ENCODE assay signal across 12 cellular contexts in the genomic region with DNA sequence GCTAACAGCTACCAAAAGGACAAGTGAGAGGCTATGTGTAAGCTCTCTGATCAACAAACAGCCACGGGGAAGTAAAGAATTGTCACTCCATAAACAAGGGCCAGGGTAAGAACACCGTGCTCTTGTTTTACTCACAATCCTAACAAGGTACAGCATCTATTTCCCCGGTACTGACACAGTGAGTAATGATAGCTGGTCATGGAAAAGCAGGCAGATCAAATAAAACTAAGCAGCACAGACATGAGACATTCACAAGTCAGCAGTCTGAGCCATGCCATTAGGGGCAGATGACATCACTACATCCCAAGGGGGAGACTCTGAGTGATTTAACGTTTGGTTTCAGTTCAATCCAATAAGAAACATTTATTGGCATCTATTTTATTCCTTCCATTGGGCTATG. TPM values are rescaled to one million over a fixed set of nuclear protein-coding genes. Genes with fewer than 3 reads are reported as not detected.
DNase-seq lines count a peak whose midpoint lies in the region; ATAC-seq, FAIRE-seq and TF ChIP-seq lines count a peak whose summit lies in the region.
"Had no signal": no experiment of that assay in that cellular context is flagged by ENCODE, and none has a peak within 500 bp of the region (broad histone marks: within the 10 kb centered on the region; RNA-seq: fewer than 3 reads in every experiment).

No MANE protein-coding gene starts in this region.

- H3K36me3 ChIP-seq in CD8-positive, alpha-beta T cell (ENCODE audit: insufficient read depth, low read length), result no peaks in the 10 kb centered on the region
- H3K36me3 ChIP-seq in astrocyte (ENCODE audit: insufficient read depth, low read length), result no peaks in the 10 kb centered on the region
- H3K36me3 ChIP-seq in mesendoderm (ENCODE audit: control insufficient read depth, insufficient read depth, low read length), result no peaks in the 10 kb centered on the region
- peaks cover 7 to 29% of the 10 kb centered on the region in 2 experiments for H3K36me3 ChIP-seq in HepG2 (replicated peaks in 1 of 2; ENCODE audit: control insufficient read depth in 1 of 2, insufficient read depth in 2 of 2, low read length in 2 of 2)
- H3K36me3 ChIP-seq in effector memory CD4-positive, alpha-beta T cell (ENCODE audit: control insufficient read depth, insufficient read depth, low read length), result peaks cover 7% of the 10 kb centered on the region

- peak overlapping the region; percentile 31 for H3K9ac ChIP-seq in astrocyte (ENCODE audit: low read length)
- no peak overlapping the region for H3K9ac ChIP-seq in mesendoderm (ENCODE audit: low read length)
- no peak overlapping the region for H3K9ac ChIP-seq in HepG2 (ENCODE audit: insufficient read depth, low read depth, low read length)

- H3K9me3 Mint-ChIP-seq in CD8-positive, alpha-beta T cell, result no peaks in the 10 kb centered on the region
- peaks cover 2% of the 10 kb centered on the region for H3K9me3 Mint-ChIP-seq in astrocyte (ENCODE audit: unreplicated experiment)

- POLR2A ChIA-PET in CD8-positive, alpha-beta T cell (lab: Charles Lee), result no interaction called here
- POLR2A ChIA-PET in HepG2 (lab: Yijun Ruan, JAX), result no interaction called here

- FAIRE-seq in astrocyte (lab: Jason Lieb, UNC) (peak; percentile 63), HepG2 (lab: Jason Lieb, UNC) (no peak)
- FAIRE-seq: GM12892, TTC549 had no signal

- H3K27me3 Mint-ChIP-seq in CD8-positive, alpha-beta T cell (ENCODE audit: low read depth), result no peaks in the 10 kb centered on the region
- no peaks in the 10 kb centered on the region for H3K27me3 Mint-ChIP-seq in astrocyte (ENCODE audit: low read depth, unreplicated experiment)

- no TSS peak for BruUV-seq in HepG2 (replicated peaks; lab: Mats Ljungman, UMichigan)

- peaks cover 22% of the 10 kb centered on the region for H3K4me1 Mint-ChIP-seq in CD8-positive, alpha-beta T cell (ENCODE audit: low read depth)
- peaks cover 9% of the 10 kb centered on the region for H3K4me1 Mint-ChIP-seq in astrocyte (ENCODE audit: low read depth, unreplicated experiment)

- in situ Hi-C loops in HepG2 (cut with HindIII; ENCODE audit: extremely low pct_ligation_motif_present, low pct_unique_long_range_greater_than_20kb), result no loop called here

- peaks cover 24% of the 10 kb centered on the region for H3K36me3 Mint-ChIP-seq in CD8-positive, alpha-beta T cell
- H3K36me3 Mint-ChIP-seq in astrocyte (ENCODE audit: low read depth, unreplicated experiment), result peaks cover 10% of the 10 kb centered on the region

- H3K27me3 ChIP-seq in CD8-positive, alpha-beta T cell (ENCODE audit: insufficient read depth, low read length), result no peaks in the 10 kb centered on the region
- H3K27me3 ChIP-seq in astrocyte (ENCODE audit: insufficient read depth, low read length), result no peaks in the 10 kb centered on the region
- H3K27me3 ChIP-seq in mesendoderm (ENCODE audit: insufficient read depth, low read length, poor library complexity), result no peaks in the 10 kb centered on the region
- no peaks in the 10 kb centered on the region; a peak in 1 of 5 replicates for H3K27me3 ChIP-seq in HepG2 (ENCODE audit: control insufficient read depth in 1 of 2, insufficient read depth in 2 of 2, low read length in 2 of 2)
- no peaks in the 10 kb centered on the region for H3K27me3 ChIP-seq in effector memory CD4-positive, alpha-beta T cell (replicated peaks; ENCODE audit: control insufficient read depth, insufficient read depth, low read length, poor library complexity, severe bottlenecking)

- TF ChIP-seq CTCF in CD8-positive, alpha-beta T cell (IDR thresholded peaks at IDR 0.05), result no peak
- no peak for TF ChIP-seq CTCF in astrocyte (IDR thresholded peaks at IDR 0.05; ENCODE audit: insufficient read depth, low read depth, low read length)
- no peak for TF ChIP-seq CTCF in HepG2 (CRISPR knock-in tag; IDR thresholded peaks at IDR 0.05)

- no CpG with 5 or more reads among the region's 4 CpGs for WGBS in mesendoderm (ENCODE audit: extremely low coverage, insufficient coverage, low lambda C conversion rate)
- 65% methylated on average over 4 of the region's 4 CpGs for WGBS in HepG2 (ENCODE audit: low lambda C conversion rate)

- H4K5ac ChIP-seq in mesendoderm (ENCODE audit: low read length), result no peak overlapping the region

- no peak overlapping the region for H2AFZ ChIP-seq in astrocyte (ENCODE audit: low read depth, low read length)
- no peak overlapping the region for H2AFZ ChIP-seq in HepG2 (ENCODE audit: low read length)

- H2BK15ac ChIP-seq in mesendoderm (replicated peaks; ENCODE audit: low read depth), result no peak overlapping the region

- peaks cover 9% of the 10 kb centered on the region for H4K20me1 ChIP-seq in astrocyte (ENCODE audit: insufficient read depth, low read length)
- H4K20me1 ChIP-seq in HepG2 (ENCODE audit: insufficient read depth, low read length), result no peaks in the 10 kb centered on the region

- TF ChIP-seq EP300 in HepG2 (IDR thresholded peaks at IDR 0.05; ENCODE audit: low read depth in 2 of 2, low read length in 2 of 2), result no peak
- TF ChIP-seq EP300 in HepG2 (CRISPR knock-in tag; IDR thresholded peaks at IDR 0.05; ENCODE audit: borderline replicate concordance), result no peak

- H3K27ac Mint-ChIP-seq in CD8-positive, alpha-beta T cell, result peak overlapping the region; percentile 24
- H3K27ac Mint-ChIP-seq in astrocyte (ENCODE audit: unreplicated experiment), result no peak overlapping the region

- H2AK5ac ChIP-seq in mesendoderm (ENCODE audit: low read length), result no peak overlapping the region

- no peak overlapping the region for H3K4me3 ChIP-seq in CD8-positive, alpha-beta T cell (ENCODE audit: low read depth, low read length)
- H3K4me3 ChIP-seq in astrocyte (ENCODE audit: insufficient read depth, low read depth, low read length), result no peak overlapping the region
- H3K4me3 ChIP-seq in mesendoderm (ENCODE audit: low read length), result no peak overlapping the region
- no peak overlapping the region for H3K4me3 ChIP-seq in HepG2 (replicated peaks in 1 of 3; ENCODE audit: insufficient read depth in 1 of 3, low read depth in 2 of 3, low read length in 3 of 3)
- no peak overlapping the region for H3K4me3 ChIP-seq in effector memory CD4-positive, alpha-beta T cell (ENCODE audit: insufficient read depth, low read depth, low read length, poor library complexity, severe bottlenecking)

- H3K56ac ChIP-seq in mesendoderm (ENCODE audit: low read length), result no peak overlapping the region

- no peak overlapping the region for H3K4ac ChIP-seq in mesendoderm (ENCODE audit: low read depth, low read length)

- no peaks in the 10 kb centered on the region for H3K9me3 ChIP-seq in CD8-positive, alpha-beta T cell (ENCODE audit: low read length)
- H3K9me3 ChIP-seq in astrocyte (ENCODE audit: insufficient read depth, low read depth, low read length) (no peaks in the 10 kb centered on the region), HepG2 (ENCODE audit: low read length) (no peaks in the 10 kb centered on the region)
- no peaks in the 10 kb centered on the region for H3K9me3 ChIP-seq in effector memory CD4-positive, alpha-beta T cell (ENCODE audit: control insufficient read depth, low read length)

- TF ChIP-seq POLR2A in HepG2 (IDR thresholded peaks at IDR 0.05; ENCODE audit: insufficient read depth in 1 of 2, low read depth in 2 of 2, low read length in 2 of 2), result no peak

- CTCF ChIA-PET in CD8-positive, alpha-beta T cell (lab: Charles Lee), result interaction anchor here (1.1 kb wide), 1 partner anchor 203 kb away, joined by 4 read pairs; no protein-coding TSS in a partner anchor
- CTCF ChIA-PET in HepG2 (lab: Yijun Ruan, JAX; ENCODE audit: low intra/inter-chr PET ratio, low total read pairs), result no interaction called here

- no peak for DNase-seq in CD8-positive, alpha-beta T cell
- DNase-seq in HS-5 (ENCODE audit: low read depth) (peak; percentile 56), astrocyte (ENCODE audit: low read depth) (peak; percentile 58), mesendoderm (no peak), NCI-H146 treated with DMSO at 0.1 percent for 48 hours (lab: John Stamatoyannopoulos, UW; ENCODE audit: unreplicated experiment) (no peak), DMS79 (lab: John Stamatoyannopoulos, UW) (no peak), HepG2 (ENCODE audit: low spot score) (no peak)
- DNase-seq in effector memory CD4-positive, alpha-beta T cell, result no peak
- DNase-seq: H7, NCI-H510A had no signal

- no peak overlapping the region for H3K18ac ChIP-seq in mesendoderm (ENCODE audit: low read length)

- TF ChIP-seq RAD21 in HepG2 (CRISPR knock-in tag; IDR thresholded peaks at IDR 0.05), result no peak

- H3K23ac ChIP-seq in mesendoderm (ENCODE audit: low read length), result no peak overlapping the region

- H3K79me1 ChIP-seq in mesendoderm (ENCODE audit: low read length), result no peaks in the 10 kb centered on the region

- H2BK120ac ChIP-seq in mesendoderm (ENCODE audit: low read depth, low read length), result no peak overlapping the region

- H3K4me2 ChIP-seq in astrocyte (ENCODE audit: low read length), result peak overlapping the region; percentile 9
- H3K4me2 ChIP-seq in mesendoderm (ENCODE audit: low read length), result no peak overlapping the region
- H3K4me2 ChIP-seq in HepG2 (ENCODE audit: low read depth, low read length), result no peak overlapping the region

- peak; percentile 81 for ATAC-seq in CD8-positive, alpha-beta T cell
- ATAC-seq in HepG2, result no peak

- H3K4me1 ChIP-seq in CD8-positive, alpha-beta T cell (ENCODE audit: insufficient read depth, low read length), result peaks cover 20% of the 10 kb centered on the region
- H3K4me1 ChIP-seq in astrocyte (ENCODE audit: insufficient read depth, low read length), result peaks cover 12% of the 10 kb centered on the region
- peaks cover 2% of the 10 kb centered on the region for H3K4me1 ChIP-seq in mesendoderm (ENCODE audit: control insufficient read depth, low read depth, low read length)
- H3K4me1 ChIP-seq in HepG2 (ENCODE audit: insufficient read depth, low read length), result no peaks in the 10 kb centered on the region
- no peaks in the 10 kb centered on the region for H3K4me1 ChIP-seq in effector memory CD4-positive, alpha-beta T cell (ENCODE audit: control insufficient read depth, insufficient read depth, low read length, poor library complexity, severe bottlenecking)

- H3K4me3 Mint-ChIP-seq in CD8-positive, alpha-beta T cell, result peak overlapping the region; percentile 1
- no peak overlapping the region for H3K4me3 Mint-ChIP-seq in astrocyte (ENCODE audit: unreplicated experiment)

- H3K27ac ChIP-seq in CD8-positive, alpha-beta T cell (ENCODE audit: low read depth, low read length), result no peak overlapping the region
- H3K27ac ChIP-seq in astrocyte (ENCODE audit: low read depth, low read length) (peak overlapping the region; percentile 17), mesendoderm (ENCODE audit: low read depth, low read length) (peak overlapping the region; percentile 1), HepG2 (ENCODE audit: extremely low read length, insufficient read depth, low read length) (no peak overlapping the region)
- no peak overlapping the region for H3K27ac ChIP-seq in effector memory CD4-positive, alpha-beta T cell (ENCODE audit: insufficient read depth, low read length, poor library complexity, severe bottlenecking)

- H4K8ac ChIP-seq in mesendoderm (ENCODE audit: low read depth, low read length), result no peak overlapping the region

- H3K79me2 ChIP-seq in astrocyte (ENCODE audit: insufficient read depth, low read length) (no peaks in the 10 kb centered on the region), mesendoderm (ENCODE audit: control insufficient read depth, insufficient read depth, low read length) (no peaks in the 10 kb centered on the region), HepG2 (ENCODE audit: insufficient read depth, low read length) (no peaks in the 10 kb centered on the region)

- intact Hi-C loops in CD8-positive, alpha-beta T cell (cut with DNase I, micrococcal nuclease), result no loop called here
- intact Hi-C loops in HepG2 (cut with micrococcal nuclease; ENCODE audit: unreplicated experiment), result no loop called here

- no peak overlapping the region for H2BK5ac ChIP-seq in mesendoderm (ENCODE audit: low read length)

RNA-seq across cellular contexts. Expression of a gene that starts 54.4 kb away (rescaled TPM):
- 100 to 1,000 TPM; 130 to 131 TPM for total RNA-seq in CD8-positive, alpha-beta T cell
- total RNA-seq in astrocyte (121 and 122 TPM in 2 replicates), HepG2 (2016; rRNA removed; fragmentation: Illumina TruSeq; extraction: Trizol) (178 and 220 TPM in 2 replicates)
- polyA plus RNA-seq in mesendoderm (2013, experiment 1 of 2), result 118 TPM
- polyA plus RNA-seq in mesendoderm (2013, experiment 2 of 2), result 115 TPM
- 710 and 791 TPM in 2 replicates for total RNA-seq in HepG2 (2016; cell fraction: cytosol; rRNA removed; fragmentation: Illumina TruSeq; extraction: Trizol; ENCODE audit: low read depth)
- total RNA-seq in HepG2 (2016; cell fraction: insoluble cytoplasmic fraction; rRNA removed; fragmentation: Illumina TruSeq; extraction: Trizol), result 169 and 227 TPM in 2 replicates
- total RNA-seq in HepG2 (2016; cell fraction: membrane; rRNA removed; fragmentation: Illumina TruSeq; extraction: Trizol), result 491 and 557 TPM in 2 replicates
- total RNA-seq in HepG2 (2016; cell fraction: nucleus; rRNA removed; fragmentation: Illumina TruSeq; extraction: Trizol), result 80.1 and 103 TPM in 2 replicates
- 155 and 179 TPM in 2 replicates for polyA plus RNA-seq in HepG2 (2011; rRNA removed)
- 176 and 208 TPM in 2 replicates for polyA plus RNA-seq in HepG2 (2011; cell fraction: cytosol; rRNA removed)
- polyA plus RNA-seq in HepG2 (2011; cell fraction: nucleus; rRNA removed), result 332 and 368 TPM in 2 replicates
- 109 and 121 TPM in 2 replicates for polyA plus RNA-seq in HepG2 (2012)
- polyA plus RNA-seq in HepG2 (2016; cell fraction: cytosol; fragmentation: Illumina TruSeq; extraction: Trizol; ENCODE audit: low read depth), result 761 and 860 TPM in 2 replicates
- 159 and 186 TPM in 2 replicates for polyA plus RNA-seq in HepG2 (2016; cell fraction: insoluble cytoplasmic fraction; fragmentation: Illumina TruSeq; extraction: Trizol; ENCODE audit: low read depth)
- polyA plus RNA-seq in HepG2 (2016; cell fraction: membrane; fragmentation: Illumina TruSeq; extraction: Trizol; ENCODE audit: low read depth), result 440 and 496 TPM in 2 replicates
- 178 and 189 TPM in 2 replicates for polyA plus RNA-seq in HepG2 (2016; cell fraction: nucleus; fragmentation: Illumina TruSeq; extraction: Trizol; ENCODE audit: insufficient read depth, low read depth)
- polyA minus RNA-seq in HepG2 (2011; rRNA and poly(A)+ RNA removed; ENCODE audit: low replicate concordance), result 30.5 and 34.7 TPM in 2 replicates
- polyA minus RNA-seq in HepG2 (2011; cell fraction: cytosol; rRNA and poly(A)+ RNA removed), result 30.8 and 31.7 TPM in 2 replicates
- 19.3 and 22.6 TPM in 2 replicates for polyA minus RNA-seq in HepG2 (2011; cell fraction: nucleus; rRNA and poly(A)+ RNA removed)

RNA-seq across cellular contexts. Expression of a gene that starts 59.8 kb away (rescaled TPM):
- 10 to 100 TPM in 1 of 2 experiments, 1 to 10 TPM in 1; 9.4 to 10.5 TPM for total RNA-seq in CD8-positive, alpha-beta T cell
- 13.3 and 16.1 TPM in 2 replicates for total RNA-seq in astrocyte
- polyA plus RNA-seq in mesendoderm (2013, experiment 1 of 2), result 5.2 TPM
- 4.9 TPM for polyA plus RNA-seq in mesendoderm (2013, experiment 2 of 2)
- total RNA-seq in HepG2 (2016; rRNA removed; fragmentation: Illumina TruSeq; extraction: Trizol), result 10.6 and 14.6 TPM in 2 replicates
- total RNA-seq in HepG2 (2016; cell fraction: cytosol; rRNA removed; fragmentation: Illumina TruSeq; extraction: Trizol; ENCODE audit: low read depth), result 4.5 and 4.8 TPM in 2 replicates
- total RNA-seq in HepG2 (2016; cell fraction: insoluble cytoplasmic fraction; rRNA removed; fragmentation: Illumina TruSeq; extraction: Trizol), result 12.7 and 14.8 TPM in 2 replicates
- 8.7 and 8.8 TPM in 2 replicates for total RNA-seq in HepG2 (2016; cell fraction: membrane; rRNA removed; fragmentation: Illumina TruSeq; extraction: Trizol)
- total RNA-seq in HepG2 (2016; cell fraction: nucleus; rRNA removed; fragmentation: Illumina TruSeq; extraction: Trizol), result 11.1 and 14.0 TPM in 2 replicates
- 13.2 and 15.5 TPM in 2 replicates for polyA plus RNA-seq in HepG2 (2011; rRNA removed)
- 10.6 and 23.9 TPM in 2 replicates for polyA plus RNA-seq in HepG2 (2011; cell fraction: cytosol; rRNA removed)
- 115 and 150 TPM in 2 replicates for polyA plus RNA-seq in HepG2 (2011; cell fraction: nucleus; rRNA removed)
- 6.2 and 7.8 TPM in 2 replicates for polyA plus RNA-seq in HepG2 (2012)
- 7.1 and 7.6 TPM in 2 replicates for polyA plus RNA-seq in HepG2 (2016; cell fraction: cytosol; fragmentation: Illumina TruSeq; extraction: Trizol; ENCODE audit: low read depth)
- 14.3 and 16.0 TPM in 2 replicates for polyA plus RNA-seq in HepG2 (2016; cell fraction: insoluble cytoplasmic fraction; fragmentation: Illumina TruSeq; extraction: Trizol; ENCODE audit: low read depth)
- polyA plus RNA-seq in HepG2 (2016; cell fraction: membrane; fragmentation: Illumina TruSeq; extraction: Trizol; ENCODE audit: low read depth), result 10.5 and 12.0 TPM in 2 replicates
- 40.3 and 43.3 TPM in 2 replicates for polyA plus RNA-seq in HepG2 (2016; cell fraction: nucleus; fragmentation: Illumina TruSeq; extraction: Trizol; ENCODE audit: insufficient read depth, low read depth)
- polyA minus RNA-seq in HepG2 (2011; rRNA and poly(A)+ RNA removed; ENCODE audit: low replicate concordance), result 20.5 and 24.4 TPM in 2 replicates
- 6.2 and 10.0 TPM in 2 replicates for polyA minus RNA-seq in HepG2 (2011; cell fraction: cytosol; rRNA and poly(A)+ RNA removed)
- polyA minus RNA-seq in HepG2 (2011; cell fraction: nucleus; rRNA and poly(A)+ RNA removed), result 14.0 and 15.5 TPM in 2 replicates

Comparison
In these comparisons a context has a peak if more than half of its experiments do, and no peak if none do; other contexts are left out.
1. DNase-seq: peak in HS-5 (single experiment) and astrocyte (single experiment); none in CD8-positive, alpha-beta T cell (0 of 7), mesendoderm (single experiment), NCI-H146 treated with DMSO at 0.1 percent for 48 hours (single experiment), DMS79 (single experiment), HepG2 (single experiment) and effector memory CD4-positive, alpha-beta T cell (0 of 3).
2. H3K27ac ChIP-seq: peak in astrocyte (single experiment) and mesendoderm (single experiment); none in CD8-positive, alpha-beta T cell (single experiment), HepG2 (single experiment) and effector memory CD4-positive, alpha-beta T cell (single experiment).